18 cellular contexts compared by ENCODE assay signal in genomic region chr3:15756505-15756904, GRCh38. TPM values are rescaled to one million over a fixed set of nuclear protein-coding genes. Genes with fewer than 3 reads are reported as not detected.
DNase-seq lines count a peak whose midpoint lies in the region; ATAC-seq and TF ChIP-seq lines count a peak whose summit lies in the region.
"Had no signal": no experiment of that assay in that cellular context is flagged by ENCODE, and none has a peak within 500 bp of the region (broad histone marks: within the 10 kb centered on the region; RNA-seq: fewer than 3 reads in every experiment).

No MANE protein-coding gene starts in this region.

- TF ChIP-seq POLR2A in Peyer's patch (IDR thresholded peaks at IDR 0.05), result no peak
- TF ChIP-seq POLR2A in gastrocnemius medialis (IDR thresholded peaks at IDR 0.05), result no peak

- H3K36me3 ChIP-seq in H7 (replicated peaks; ENCODE audit: control insufficient read depth, insufficient read depth, low read length) (no peaks in the 10 kb centered on the region; the same call in 1 of the 2 replicates), Peyer's patch (peaks cover 0 to under 1% (median 0%) of the 10 kb centered on the region in 3 donors), gastrocnemius medialis (peaks cover 0 to 6% of the 10 kb centered on the region in 2 donors)
- H3K36me3 ChIP-seq: HAP-1 had no signal

- in situ Hi-C loops in SK-MEL-5 (cut with HindIII; ENCODE audit: low pct_unique_long_range_greater_than_20kb, low sequenced_read_pairs) (no loop called here), gastrocnemius medialis (cut with MboI; ENCODE audit: low sequenced_read_pairs in 4 of 4) (no loop called here)

- no peak for ATAC-seq in gastrocnemius medialis

- TF ChIP-seq CTCF in glutamatergic neuron (IDR thresholded peaks at IDR 0.05; ENCODE audit: partially characterized antibody, unreplicated experiment) (no peak), nephron progenitor cell (IDR thresholded peaks at IDR 0.05) (no peak), Peyer's patch (IDR thresholded peaks at IDR 0.05) (no peak), gastrocnemius medialis (IDR thresholded peaks at IDR 0.05 in 4 of 5, conservative IDR thresholded peaks at IDR 0.05 in 1 of 5) (no peak)

- no peaks in the 10 kb centered on the region for H3K27me3 ChIP-seq in H7 (ENCODE audit: control insufficient read depth, insufficient read depth, low read length)
- H3K27me3 ChIP-seq in Peyer's patch, result no peaks in the 10 kb centered on the region
- no peaks in the 10 kb centered on the region for H3K27me3 ChIP-seq in gastrocnemius medialis
- H3K27me3 ChIP-seq: BLaER1 treated with 17β-estradiol and CSF1 and Interleukin-3, amounts not matched to agents 10 nM and 100 nM had no signal

- peak; percentile 44 for DNase-seq in H7
- peak; percentile 74 for DNase-seq in SK-MEL-5 (ENCODE audit: low read depth, low spot score)
- DNase-seq in glutamatergic neuron, result no peak
- DNase-seq in nephron progenitor cell, result no peak
- DNase-seq in SW480 (ENCODE audit: low spot score), result no peak
- DNase-seq in DMS53 treated with DMSO at 0.1 percent for 48 hours (lab: John Stamatoyannopoulos, UW; ENCODE audit: unreplicated experiment), result no peak
- no peak for DNase-seq in Peyer's patch
- DNase-seq in gastrocnemius medialis, result no peak
- DNase-seq: CD8-positive, alpha-beta memory T cell; DMS79 treated with DMSO at 0.1 percent for 48 hours; KBM-7; NCI-H1436; NCI-H2081; NCI-H748 treated with DMSO at 0.1 percent for 48 hours; PC-3 had no signal

- H3K36me3 Mint-ChIP-seq in glutamatergic neuron (ENCODE audit: unreplicated experiment) (no peaks in the 10 kb centered on the region), nephron progenitor cell (ENCODE audit: low read depth) (peaks cover 44% of the 10 kb centered on the region)

- H3K4me3 Mint-ChIP-seq in glutamatergic neuron (ENCODE audit: unreplicated experiment) (no peak overlapping the region), nephron progenitor cell (no peak overlapping the region)
- H3K4me3 Mint-ChIP-seq: CD8-positive, alpha-beta memory T cell had no signal

- H3K4me1 ChIP-seq in Peyer's patch (no peaks in the 10 kb centered on the region), gastrocnemius medialis (peaks cover 21 to 43% of the 10 kb centered on the region in 2 donors)

- intact Hi-C loops in gastrocnemius medialis (cut with DNase I; ENCODE audit: low total_unique reads), result no loop called here

- H3K27ac Mint-ChIP-seq in glutamatergic neuron (ENCODE audit: unreplicated experiment) (peak overlapping the region; percentile 19), nephron progenitor cell (peak overlapping the region; percentile 27)
- H3K27ac Mint-ChIP-seq: CD8-positive, alpha-beta memory T cell had no signal

- H3K4me1 Mint-ChIP-seq in glutamatergic neuron (ENCODE audit: low read depth, unreplicated experiment) (no peaks in the 10 kb centered on the region), nephron progenitor cell (no peaks in the 10 kb centered on the region)

- H3K4me3 ChIP-seq in H7 (ENCODE audit: insufficient read depth, low read depth, low read length), result no peak overlapping the region
- no peak overlapping the region for H3K4me3 ChIP-seq in Peyer's patch
- H3K4me3 ChIP-seq in gastrocnemius medialis, result no peak overlapping the region
- H3K4me3 ChIP-seq: BLaER1 treated with 17β-estradiol and CSF1 and Interleukin-3, amounts not matched to agents 10 nM and 100 nM; HAP-1 had no signal

- H3K9me3 ChIP-seq in Peyer's patch (no peaks in the 10 kb centered on the region), gastrocnemius medialis (no peaks in the 10 kb centered on the region)
- H3K9me3 ChIP-seq: HAP-1 had no signal

- no peak overlapping the region for H3K27ac ChIP-seq in Peyer's patch
- peak overlapping the region in 2 of 4 donors; percentile 23 to 71 for H3K27ac ChIP-seq in gastrocnemius medialis
- H3K27ac ChIP-seq: BLaER1 treated with 17β-estradiol and CSF1 and Interleukin-3, amounts not matched to agents 10 nM and 100 nM; HL-60 had no signal

- no peaks in the 10 kb centered on the region for H3K9me3 Mint-ChIP-seq in glutamatergic neuron (ENCODE audit: unreplicated experiment)
- H3K9me3 Mint-ChIP-seq in nephron progenitor cell, result no peaks in the 10 kb centered on the region
- H3K9me3 Mint-ChIP-seq: CD8-positive, alpha-beta memory T cell had no signal

- H3K27me3 Mint-ChIP-seq in glutamatergic neuron (ENCODE audit: unreplicated experiment) (no peaks in the 10 kb centered on the region), nephron progenitor cell (ENCODE audit: low read depth, poor library complexity) (peaks cover 3% of the 10 kb centered on the region)
- H3K27me3 Mint-ChIP-seq: CD8-positive, alpha-beta memory T cell had no signal

RNA-seq across cellular contexts. Expression of gene ANKRD28, which starts 41.3 kb away (rescaled TPM):
- 28.5 and 38.9 TPM in 2 replicates for total RNA-seq in H7 (2014; rRNA removed; shearing (Covaris generic))
- total RNA-seq in SK-MEL-5 (2014; rRNA removed; shearing (Covaris generic)), result 273 and 279 TPM in 2 replicates
- polyA plus RNA-seq in SK-MEL-5 (2015; cell fraction: cytosol; rRNA removed), result 120 and 151 TPM in 2 replicates
- polyA plus RNA-seq in SK-MEL-5 (2015; cell fraction: nucleus; rRNA removed), result 671 and 692 TPM in 2 replicates
- total RNA-seq in glutamatergic neuron (ENCODE audit: unreplicated experiment) (84.3 TPM), Peyer's patch (10 to 100 TPM; 45.4 to 83.3 (median 46.4) TPM), gastrocnemius medialis (100 to 1,000 TPM in 2 of 4 donors, 10 to 100 TPM in 2; 97.1 to 121 (median 105) TPM)

Comparison
In these comparisons a context has a peak if more than half of its experiments do, and no peak if none do; other contexts are left out.
1. DNase-seq: peak in H7 (single experiment) and SK-MEL-5 (single experiment); none in glutamatergic neuron (single experiment), nephron progenitor cell (single experiment), SW480 (single experiment), DMS53 treated with DMSO at 0.1 percent for 48 hours (single experiment), Peyer's patch (0 of 3) and gastrocnemius medialis (0 of 2).